ENCODE assay signal across 2 cellular contexts in the genomic region with DNA sequence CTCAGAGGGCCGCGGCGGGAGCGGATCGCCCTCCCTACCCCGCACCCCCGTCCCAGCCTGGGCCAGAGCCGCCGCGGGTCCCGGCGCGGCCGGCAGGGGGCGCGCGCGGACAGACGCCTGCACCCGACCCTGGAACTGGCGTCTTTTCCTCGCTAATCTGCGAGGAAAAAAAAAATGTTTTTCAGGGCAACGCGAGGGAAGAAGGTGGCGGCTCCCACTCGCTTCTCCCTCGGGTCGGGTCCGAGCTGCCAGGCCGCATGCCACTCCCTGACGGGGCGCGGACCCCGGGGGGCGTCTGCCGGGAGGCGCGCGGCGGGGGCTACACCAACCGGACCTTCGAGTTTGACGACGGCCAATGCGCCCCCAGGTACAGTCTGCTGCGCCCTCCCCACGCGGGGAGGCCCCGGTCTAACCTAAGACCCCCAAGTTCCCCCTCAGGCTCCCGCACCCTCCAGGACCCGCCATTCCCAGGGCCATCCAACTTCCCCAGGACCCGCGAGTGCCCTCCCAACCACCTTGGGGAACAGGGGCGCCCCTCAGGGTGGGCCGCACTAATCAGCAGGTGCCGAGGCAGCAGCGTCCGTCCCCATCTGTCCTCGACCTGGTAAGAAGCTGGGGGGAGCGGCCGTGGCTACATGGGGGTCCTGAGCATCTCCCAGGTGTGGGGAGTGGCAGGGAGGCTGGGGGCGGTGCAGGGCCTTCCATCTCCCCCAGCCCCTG.
TF ChIP-seq lines count a peak whose summit lies in the region.

A gene (plus strand): TSS at position 184 of the 720 bp plus-strand sequence. CDS start 74 bp downstream, at position 258.

TF ChIP-seq in WTC11, 78 proteins besides CTCF, POLR2A, EP300 and RAD21 (continued from another document):
- TF ChIP-seq, protein P1, sequence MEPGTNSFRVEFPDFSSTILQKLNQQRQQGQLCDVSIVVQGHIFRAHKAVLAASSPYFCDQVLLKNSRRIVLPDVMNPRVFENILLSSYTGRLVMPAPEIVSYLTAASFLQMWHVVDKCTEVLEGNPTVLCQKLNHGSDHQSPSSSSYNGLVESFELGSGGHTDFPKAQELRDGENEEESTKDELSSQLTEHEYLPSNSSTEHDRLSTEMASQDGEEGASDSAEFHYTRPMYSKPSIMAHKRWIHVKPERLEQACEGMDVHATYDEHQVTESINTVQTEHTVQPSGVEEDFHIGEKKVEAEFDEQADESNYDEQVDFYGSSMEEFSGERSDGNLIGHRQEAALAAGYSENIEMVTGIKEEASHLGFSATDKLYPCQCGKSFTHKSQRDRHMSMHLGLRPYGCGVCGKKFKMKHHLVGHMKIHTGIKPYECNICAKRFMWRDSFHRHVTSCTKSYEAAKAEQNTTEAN (CRISPR knock-in tag; IDR thresholded peaks at IDR 0.05), result no peak
- TF ChIP-seq, protein P2, sequence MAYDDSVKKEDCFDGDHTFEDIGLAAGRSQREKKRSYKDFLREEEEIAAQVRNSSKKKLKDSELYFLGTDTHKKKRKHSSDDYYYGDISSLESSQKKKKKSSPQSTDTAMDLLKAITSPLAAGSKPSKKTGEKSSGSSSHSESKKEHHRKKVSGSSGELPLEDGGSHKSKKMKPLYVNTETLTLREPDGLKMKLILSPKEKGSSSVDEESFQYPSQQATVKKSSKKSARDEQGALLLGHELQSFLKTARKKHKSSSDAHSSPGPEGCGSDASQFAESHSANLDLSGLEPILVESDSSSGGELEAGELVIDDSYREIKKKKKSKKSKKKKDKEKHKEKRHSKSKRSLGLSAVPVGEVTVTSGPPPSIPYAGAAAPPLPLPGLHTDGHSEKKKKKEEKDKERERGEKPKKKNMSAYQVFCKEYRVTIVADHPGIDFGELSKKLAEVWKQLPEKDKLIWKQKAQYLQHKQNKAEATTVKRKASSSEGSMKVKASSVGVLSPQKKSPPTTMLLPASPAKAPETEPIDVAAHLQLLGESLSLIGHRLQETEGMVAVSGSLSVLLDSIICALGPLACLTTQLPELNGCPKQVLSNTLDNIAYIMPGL (CRISPR knock-in tag; IDR thresholded peaks at IDR 0.05), result peak; percentile 45; the same call in 1 of the 2 replicates
- TF ChIP-seq, protein P3, sequence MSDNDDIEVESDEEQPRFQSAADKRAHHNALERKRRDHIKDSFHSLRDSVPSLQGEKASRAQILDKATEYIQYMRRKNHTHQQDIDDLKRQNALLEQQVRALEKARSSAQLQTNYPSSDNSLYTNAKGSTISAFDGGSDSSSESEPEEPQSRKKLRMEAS (CRISPR knock-in tag; IDR thresholded peaks at IDR 0.05), result peak; percentile 46; the same call in 1 of the 2 replicates
- no peak for TF ChIP-seq CBFB (CRISPR knock-in tag; IDR thresholded peaks at IDR 0.05; ENCODE audit: low read depth)
TF ChIP-seq in WTC11: peak in this region for 3.

TF ChIP-seq in HepG2, 621 proteins besides CTCF, POLR2A, EP300 and RAD21 (continued from another document and continues in another):
- TF ChIP-seq, protein P4, sequence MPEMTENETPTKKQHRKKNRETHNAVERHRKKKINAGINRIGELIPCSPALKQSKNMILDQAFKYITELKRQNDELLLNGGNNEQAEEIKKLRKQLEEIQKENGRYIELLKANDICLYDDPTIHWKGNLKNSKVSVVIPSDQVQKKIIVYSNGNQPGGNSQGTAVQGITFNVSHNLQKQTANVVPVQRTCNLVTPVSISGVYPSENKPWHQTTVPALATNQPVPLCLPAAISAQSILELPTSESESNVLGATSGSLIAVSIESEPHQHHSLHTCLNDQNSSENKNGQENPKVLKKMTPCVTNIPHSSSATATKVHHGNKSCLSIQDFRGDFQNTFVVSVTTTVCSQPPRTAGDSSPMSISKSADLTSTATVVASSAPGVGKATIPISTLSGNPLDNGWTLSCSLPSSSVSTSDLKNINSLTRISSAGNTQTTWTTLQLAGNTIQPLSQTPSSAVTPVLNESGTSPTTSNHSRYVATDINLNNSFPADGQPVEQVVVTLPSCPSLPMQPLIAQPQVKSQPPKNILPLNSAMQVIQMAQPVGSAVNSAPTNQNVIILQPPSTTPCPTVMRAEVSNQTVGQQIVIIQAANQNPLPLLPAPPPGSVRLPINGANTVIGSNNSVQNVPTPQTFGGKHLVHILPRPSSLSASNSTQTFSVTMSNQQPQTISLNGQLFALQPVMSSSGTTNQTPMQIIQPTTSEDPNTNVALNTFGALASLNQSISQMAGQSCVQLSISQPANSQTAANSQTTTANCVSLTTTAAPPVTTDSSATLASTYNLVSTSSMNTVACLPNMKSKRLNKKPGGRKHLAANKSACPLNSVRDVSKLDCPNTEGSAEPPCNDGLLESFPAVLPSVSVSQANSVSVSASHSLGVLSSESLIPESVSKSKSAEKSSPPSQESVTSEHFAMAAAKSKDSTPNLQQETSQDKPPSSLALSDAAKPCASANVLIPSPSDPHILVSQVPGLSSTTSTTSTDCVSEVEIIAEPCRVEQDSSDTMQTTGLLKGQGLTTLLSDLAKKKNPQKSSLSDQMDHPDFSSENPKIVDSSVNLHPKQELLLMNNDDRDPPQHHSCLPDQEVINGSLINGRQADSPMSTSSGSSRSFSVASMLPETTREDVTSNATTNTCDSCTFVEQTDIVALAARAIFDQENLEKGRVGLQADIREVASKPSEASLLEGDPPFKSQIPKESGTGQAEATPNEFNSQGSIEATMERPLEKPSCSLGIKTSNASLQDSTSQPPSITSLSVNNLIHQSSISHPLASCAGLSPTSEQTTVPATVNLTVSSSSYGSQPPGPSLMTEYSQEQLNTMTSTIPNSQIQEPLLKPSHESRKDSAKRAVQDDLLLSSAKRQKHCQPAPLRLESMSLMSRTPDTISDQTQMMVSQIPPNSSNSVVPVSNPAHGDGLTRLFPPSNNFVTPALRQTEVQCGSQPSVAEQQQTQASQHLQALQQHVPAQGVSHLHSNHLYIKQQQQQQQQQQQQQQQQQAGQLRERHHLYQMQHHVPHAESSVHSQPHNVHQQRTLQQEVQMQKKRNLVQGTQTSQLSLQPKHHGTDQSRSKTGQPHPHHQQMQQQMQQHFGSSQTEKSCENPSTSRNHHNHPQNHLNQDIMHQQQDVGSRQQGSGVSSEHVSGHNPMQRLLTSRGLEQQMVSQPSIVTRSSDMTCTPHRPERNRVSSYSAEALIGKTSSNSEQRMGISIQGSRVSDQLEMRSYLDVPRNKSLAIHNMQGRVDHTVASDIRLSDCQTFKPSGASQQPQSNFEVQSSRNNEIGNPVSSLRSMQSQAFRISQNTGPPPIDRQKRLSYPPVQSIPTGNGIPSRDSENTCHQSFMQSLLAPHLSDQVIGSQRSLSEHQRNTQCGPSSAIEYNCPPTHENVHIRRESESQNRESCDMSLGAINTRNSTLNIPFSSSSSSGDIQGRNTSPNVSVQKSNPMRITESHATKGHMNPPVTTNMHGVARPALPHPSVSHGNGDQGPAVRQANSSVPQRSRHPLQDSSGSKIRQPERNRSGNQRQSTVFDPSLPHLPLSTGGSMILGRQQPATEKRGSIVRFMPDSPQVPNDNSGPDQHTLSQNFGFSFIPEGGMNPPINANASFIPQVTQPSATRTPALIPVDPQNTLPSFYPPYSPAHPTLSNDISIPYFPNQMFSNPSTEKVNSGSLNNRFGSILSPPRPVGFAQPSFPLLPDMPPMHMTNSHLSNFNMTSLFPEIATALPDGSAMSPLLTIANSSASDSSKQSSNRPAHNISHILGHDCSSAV (CRISPR knock-in tag; IDR thresholded peaks at IDR 0.05; ENCODE audit: borderline replicate concordance), result no peak
- TF ChIP-seq, protein P5, sequence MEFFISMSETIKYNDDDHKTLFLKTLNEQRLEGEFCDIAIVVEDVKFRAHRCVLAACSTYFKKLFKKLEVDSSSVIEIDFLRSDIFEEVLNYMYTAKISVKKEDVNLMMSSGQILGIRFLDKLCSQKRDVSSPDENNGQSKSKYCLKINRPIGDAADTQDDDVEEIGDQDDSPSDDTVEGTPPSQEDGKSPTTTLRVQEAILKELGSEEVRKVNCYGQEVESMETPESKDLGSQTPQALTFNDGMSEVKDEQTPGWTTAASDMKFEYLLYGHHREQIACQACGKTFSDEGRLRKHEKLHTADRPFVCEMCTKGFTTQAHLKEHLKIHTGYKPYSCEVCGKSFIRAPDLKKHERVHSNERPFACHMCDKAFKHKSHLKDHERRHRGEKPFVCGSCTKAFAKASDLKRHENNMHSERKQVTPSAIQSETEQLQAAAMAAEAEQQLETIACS (CRISPR knock-in tag; IDR thresholded peaks at IDR 0.05), result no peak
- TF ChIP-seq POLR2AphosphoS5 (IDR thresholded peaks at IDR 0.05; ENCODE audit: low read depth, low read length) (no peak), SUZ12 (IDR thresholded peaks at IDR 0.05; ENCODE audit: low read depth, low read length) (peak; percentile 11; the same call in 1 of the 2 replicates), RBFOX2 (IDR thresholded peaks at IDR 0.05; ENCODE audit: low read depth, low read length) (no peak), PPARG (CRISPR knock-in tag; conservative IDR thresholded peaks at IDR 0.05) (no peak), STAG1 (CRISPR knock-in tag; IDR thresholded peaks at IDR 0.05) (peak; percentile 50), TCF7L2 (IDR thresholded peaks at IDR 0.05; ENCODE audit: low read depth, low read length) (no peak), MLLT10 (CRISPR knock-in tag; IDR thresholded peaks at IDR 0.05) (no peak), XRCC5 (optimal IDR thresholded peaks at IDR 0.05; ENCODE audit: low read length) (peak; percentile 74), ZNF556 (CRISPR knock-in tag; IDR thresholded peaks at IDR 0.05; ENCODE audit: borderline replicate concordance) (no peak), ZNF570 (CRISPR knock-in tag; IDR thresholded peaks at IDR 0.05; ENCODE audit: borderline replicate concordance) (no peak), RFXANK (CRISPR knock-in tag; IDR thresholded peaks at IDR 0.05) (no peak), ZNF607 (CRISPR knock-in tag; IDR thresholded peaks at IDR 0.05; ENCODE audit: borderline replicate concordance) (no peak), ISX (CRISPR knock-in tag; conservative IDR thresholded peaks at IDR 0.05) (no peak)
- TF ChIP-seq, protein P6, sequence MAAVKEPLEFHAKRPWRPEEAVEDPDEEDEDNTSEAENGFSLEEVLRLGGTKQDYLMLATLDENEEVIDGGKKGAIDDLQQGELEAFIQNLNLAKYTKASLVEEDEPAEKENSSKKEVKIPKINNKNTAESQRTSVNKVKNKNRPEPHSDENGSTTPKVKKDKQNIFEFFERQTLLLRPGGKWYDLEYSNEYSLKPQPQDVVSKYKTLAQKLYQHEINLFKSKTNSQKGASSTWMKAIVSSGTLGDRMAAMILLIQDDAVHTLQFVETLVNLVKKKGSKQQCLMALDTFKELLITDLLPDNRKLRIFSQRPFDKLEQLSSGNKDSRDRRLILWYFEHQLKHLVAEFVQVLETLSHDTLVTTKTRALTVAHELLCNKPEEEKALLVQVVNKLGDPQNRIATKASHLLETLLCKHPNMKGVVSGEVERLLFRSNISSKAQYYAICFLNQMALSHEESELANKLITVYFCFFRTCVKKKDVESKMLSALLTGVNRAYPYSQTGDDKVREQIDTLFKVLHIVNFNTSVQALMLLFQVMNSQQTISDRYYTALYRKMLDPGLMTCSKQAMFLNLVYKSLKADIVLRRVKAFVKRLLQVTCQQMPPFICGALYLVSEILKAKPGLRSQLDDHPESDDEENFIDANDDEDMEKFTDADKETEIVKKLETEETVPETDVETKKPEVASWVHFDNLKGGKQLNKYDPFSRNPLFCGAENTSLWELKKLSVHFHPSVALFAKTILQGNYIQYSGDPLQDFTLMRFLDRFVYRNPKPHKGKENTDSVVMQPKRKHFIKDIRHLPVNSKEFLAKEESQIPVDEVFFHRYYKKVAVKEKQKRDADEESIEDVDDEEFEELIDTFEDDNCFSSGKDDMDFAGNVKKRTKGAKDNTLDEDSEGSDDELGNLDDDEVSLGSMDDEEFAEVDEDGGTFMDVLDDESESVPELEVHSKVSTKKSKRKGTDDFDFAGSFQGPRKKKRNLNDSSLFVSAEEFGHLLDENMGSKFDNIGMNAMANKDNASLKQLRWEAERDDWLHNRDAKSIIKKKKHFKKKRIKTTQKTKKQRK (IDR thresholded peaks at IDR 0.05; ENCODE audit: low read length), result no peak
- TF ChIP-seq, protein P7, sequence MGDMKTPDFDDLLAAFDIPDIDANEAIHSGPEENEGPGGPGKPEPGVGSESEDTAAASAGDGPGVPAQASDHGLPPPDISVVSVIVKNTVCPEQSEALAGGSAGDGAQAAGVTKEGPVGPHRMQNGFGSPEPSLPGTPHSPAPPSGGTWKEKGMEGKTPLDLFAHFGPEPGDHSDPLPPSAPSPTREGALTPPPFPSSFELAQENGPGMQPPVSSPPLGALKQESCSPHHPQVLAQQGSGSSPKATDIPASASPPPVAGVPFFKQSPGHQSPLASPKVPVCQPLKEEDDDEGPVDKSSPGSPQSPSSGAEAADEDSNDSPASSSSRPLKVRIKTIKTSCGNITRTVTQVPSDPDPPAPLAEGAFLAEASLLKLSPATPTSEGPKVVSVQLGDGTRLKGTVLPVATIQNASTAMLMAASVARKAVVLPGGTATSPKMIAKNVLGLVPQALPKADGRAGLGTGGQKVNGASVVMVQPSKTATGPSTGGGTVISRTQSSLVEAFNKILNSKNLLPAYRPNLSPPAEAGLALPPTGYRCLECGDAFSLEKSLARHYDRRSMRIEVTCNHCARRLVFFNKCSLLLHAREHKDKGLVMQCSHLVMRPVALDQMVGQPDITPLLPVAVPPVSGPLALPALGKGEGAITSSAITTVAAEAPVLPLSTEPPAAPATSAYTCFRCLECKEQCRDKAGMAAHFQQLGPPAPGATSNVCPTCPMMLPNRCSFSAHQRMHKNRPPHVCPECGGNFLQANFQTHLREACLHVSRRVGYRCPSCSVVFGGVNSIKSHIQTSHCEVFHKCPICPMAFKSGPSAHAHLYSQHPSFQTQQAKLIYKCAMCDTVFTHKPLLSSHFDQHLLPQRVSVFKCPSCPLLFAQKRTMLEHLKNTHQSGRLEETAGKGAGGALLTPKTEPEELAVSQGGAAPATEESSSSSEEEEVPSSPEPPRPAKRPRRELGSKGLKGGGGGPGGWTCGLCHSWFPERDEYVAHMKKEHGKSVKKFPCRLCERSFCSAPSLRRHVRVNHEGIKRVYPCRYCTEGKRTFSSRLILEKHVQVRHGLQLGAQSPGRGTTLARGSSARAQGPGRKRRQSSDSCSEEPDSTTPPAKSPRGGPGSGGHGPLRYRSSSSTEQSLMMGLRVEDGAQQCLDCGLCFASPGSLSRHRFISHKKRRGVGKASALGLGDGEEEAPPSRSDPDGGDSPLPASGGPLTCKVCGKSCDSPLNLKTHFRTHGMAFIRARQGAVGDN (CRISPR knock-in tag; IDR thresholded peaks at IDR 0.05), result peak; percentile 30; the same call in 1 of the 2 replicates
- TF ChIP-seq, protein P8, sequence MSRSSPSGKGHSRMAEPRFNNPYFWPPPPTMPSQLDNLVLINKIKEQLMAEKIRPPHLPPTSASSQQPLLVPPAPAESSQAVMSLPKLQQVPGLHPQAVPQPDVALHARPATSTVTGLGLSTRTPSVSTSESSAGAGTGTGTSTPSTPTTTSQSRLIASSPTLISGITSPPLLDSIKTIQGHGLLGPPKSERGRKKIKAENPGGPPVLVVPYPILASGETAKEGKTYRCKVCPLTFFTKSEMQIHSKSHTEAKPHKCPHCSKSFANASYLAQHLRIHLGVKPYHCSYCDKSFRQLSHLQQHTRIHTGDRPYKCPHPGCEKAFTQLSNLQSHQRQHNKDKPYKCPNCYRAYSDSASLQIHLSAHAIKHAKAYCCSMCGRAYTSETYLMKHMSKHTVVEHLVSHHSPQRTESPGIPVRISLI (CRISPR knock-in tag; IDR thresholded peaks at IDR 0.05; ENCODE audit: borderline replicate concordance), result peak; percentile 47; the same call in 1 of the 2 replicates
- TF ChIP-seq, protein P9, sequence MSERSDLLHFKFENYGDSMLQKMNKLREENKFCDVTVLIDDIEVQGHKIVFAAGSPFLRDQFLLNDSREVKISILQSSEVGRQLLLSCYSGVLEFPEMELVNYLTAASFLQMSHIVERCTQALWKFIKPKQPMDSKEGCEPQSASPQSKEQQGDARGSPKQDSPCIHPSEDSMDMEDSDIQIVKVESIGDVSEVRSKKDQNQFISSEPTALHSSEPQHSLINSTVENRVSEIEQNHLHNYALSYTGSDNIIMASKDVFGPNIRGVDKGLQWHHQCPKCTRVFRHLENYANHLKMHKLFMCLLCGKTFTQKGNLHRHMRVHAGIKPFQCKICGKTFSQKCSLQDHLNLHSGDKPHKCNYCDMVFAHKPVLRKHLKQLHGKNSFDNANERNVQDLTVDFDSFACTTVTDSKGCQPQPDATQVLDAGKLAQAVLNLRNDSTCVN (CRISPR knock-in tag; IDR thresholded peaks at IDR 0.05; ENCODE audit: borderline replicate concordance), result no peak
